8 cellular contexts compared by ENCODE assay signal in the genomic region with DNA sequence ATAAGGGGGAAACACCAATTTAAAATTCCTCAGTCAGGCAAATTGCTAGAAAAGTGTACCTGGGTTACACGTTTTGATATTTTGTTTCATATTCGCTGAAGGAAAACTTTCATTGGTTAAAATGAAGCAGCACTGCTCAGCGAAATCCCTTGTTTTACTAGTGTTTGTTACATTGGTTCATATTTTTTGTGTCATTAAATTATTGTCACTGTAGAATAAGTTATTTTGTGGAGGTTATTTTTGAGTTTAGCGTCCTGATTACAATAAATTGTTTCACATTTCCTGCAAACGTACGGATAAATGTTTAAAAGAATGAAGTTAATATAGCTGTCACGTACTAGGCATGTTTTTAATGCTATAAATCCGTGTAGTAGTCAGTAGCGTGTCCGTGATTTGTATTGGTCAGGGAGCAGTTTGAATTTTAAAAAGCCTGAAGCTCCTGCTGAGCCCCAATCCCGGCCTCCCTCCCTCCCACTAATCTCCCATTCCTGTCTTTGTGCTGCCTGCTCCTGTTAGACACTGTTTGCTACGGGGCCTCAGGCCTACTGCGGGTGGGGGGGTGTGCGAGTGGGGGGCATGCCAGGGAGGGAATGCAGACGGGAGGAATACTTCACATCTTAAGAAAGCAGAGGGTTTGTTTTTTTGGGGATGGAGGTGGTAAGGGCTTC. TPM values are rescaled to one million over a fixed set of nuclear protein-coding genes. Genes with fewer than 3 reads are reported as not detected.
DNase-seq lines count a peak whose midpoint lies in the region; ATAC-seq and TF ChIP-seq lines count a peak whose summit lies in the region.

No MANE protein-coding gene starts in this region.

- peak; percentile 14 for DNase-seq in DMS53 (lab: John Stamatoyannopoulos, UW)
- DNase-seq in DMS53 treated with DMSO at 0.1 percent for 48 hours (lab: John Stamatoyannopoulos, UW; ENCODE audit: unreplicated experiment) = no peak
- DNase-seq in MG63 = peak; percentile 73
- DNase-seq in activated naive CD4-positive, alpha-beta T cell treated with anti-CD3 and anti-CD28 coated beads, Interleukin-2, amount 50 U/mL, for 72 hours (ENCODE audit: low spot score in 2 of 2) = no peak
- DNase-seq in hippocampal formation (lab: John Stamatoyannopoulos, UW) = peak; percentile 2 to 7
- DNase-seq in sigmoid colon = peak; percentile 58

- H3K4me3 ChIP-seq in MG63 = peak overlapping the region; percentile 83
- peak overlapping the region; percentile 68 to 90 (median 84) for H3K4me3 ChIP-seq in sigmoid colon

- intact Hi-C loops in sigmoid colon (cut with DNase I) = loop anchor here (2.0 to 10.0 kb wide), 6 partner anchors 66 to 959 kb away; partner anchors contain the start of genes NUP155 and WDR70

- H3K27ac Mint-ChIP-seq in activated naive CD4-positive, alpha-beta T cell treated with anti-CD3 and anti-CD28 coated beads, Interleukin-2, amount 50 U/mL, for 72 hours = peak overlapping the region; percentile 89 to 99

- TF ChIP-seq POLR2A in sigmoid colon (IDR thresholded peaks at IDR 0.05) = no peak

- H3K9me3 Mint-ChIP-seq in activated naive CD4-positive, alpha-beta T cell treated with anti-CD3 and anti-CD28 coated beads, Interleukin-2, amount 50 U/mL, for 72 hours = no peaks in the 10 kb centered on the region

- TF ChIP-seq EP300 in sigmoid colon (IDR thresholded peaks at IDR 0.05) = no peak

- peaks cover 26 to 29% of the 10 kb centered on the region in 2 donors for H3K36me3 Mint-ChIP-seq in activated naive CD4-positive, alpha-beta T cell treated with anti-CD3 and anti-CD28 coated beads, Interleukin-2, amount 50 U/mL, for 72 hours

- H3K27ac ChIP-seq in sigmoid colon = peak overlapping the region; percentile 93 to 98 (median 96)

- 2 to 3% methylated on average over 15 of the region's 15 CpGs for WGBS in sigmoid colon, 2 donors

- H3K27me3 ChIP-seq in MG63 = no peaks in the 10 kb centered on the region
- no peaks in the 10 kb centered on the region for H3K27me3 ChIP-seq in sigmoid colon

- no peak for ATAC-seq in activated naive CD4-positive, alpha-beta T cell treated with anti-CD3 and anti-CD28 coated beads, Interleukin-2, amount 50 U/mL, for 72 hours
- no peak for ATAC-seq in HG02885 (IDR thresholded peaks at IDR 0.05; ENCODE audit: poor library complexity, unreplicated experiment)
- ATAC-seq in GM19395 (IDR thresholded peaks at IDR 0.05; ENCODE audit: unreplicated experiment) = no peak

- H3K4me1 ChIP-seq in sigmoid colon = peaks cover 0 to 72% (median 61%) of the 10 kb centered on the region in 4 donors

- no peaks in the 10 kb centered on the region for H3K9me3 ChIP-seq in MG63
- H3K9me3 ChIP-seq in sigmoid colon = no peaks in the 10 kb centered on the region

- H3K36me3 ChIP-seq in MG63 (no peaks in the 10 kb centered on the region; the same call in 1 of the 2 replicates), sigmoid colon (no peaks in the 10 kb centered on the region)

- no peak for TF ChIP-seq CTCF in sigmoid colon (IDR thresholded peaks at IDR 0.05)

RNA-seq across cellular contexts. Expression of gene NIPBL, which starts 2.0 kb away (rescaled TPM):
- 10.6 and 21.7 TPM in 2 replicates for total RNA-seq in MG63 (2014; rRNA removed; shearing (Covaris generic); ENCODE audit: low replicate concordance)
- 10 to 100 TPM; 46.5 to 65.8 TPM for total RNA-seq in activated naive CD4-positive, alpha-beta T cell treated with anti-CD3 and anti-CD28 coated beads, Interleukin-2, amount 50 U/mL, for 72 hours
- 10 to 100 TPM; 53.5 to 66.4 (median 60.4) TPM for total RNA-seq in sigmoid colon
- 10 to 100 TPM in 1 of 3 donors, 1 to 10 TPM in 2; 7.6 to 16.7 (median 7.8) TPM for polyA plus RNA-seq in sigmoid colon

Comparison
In these comparisons a context has a peak if more than half of its experiments do, and no peak if none do; other contexts are left out.
1. DNase-seq: peak in DMS53 (single experiment), MG63 (single experiment), hippocampal formation (2 of 2) and sigmoid colon (single experiment); none in DMS53 treated with DMSO at 0.1 percent for 48 hours (single experiment) and activated naive CD4-positive, alpha-beta T cell treated with anti-CD3 and anti-CD28 coated beads, Interleukin-2, amount 50 U/mL, for 72 hours (0 of 2).